Comparison of ENCODE assay signal across 7 cellular contexts in genomic region chr5:117343671-117344193, GRCh38.
DNase-seq lines count a peak whose midpoint lies in the region; ATAC-seq and TF ChIP-seq lines count a peak whose summit lies in the region.
"Not testable (repeated sequence)": the region's sequence is repeated elsewhere in the genome, so short reads cannot be mapped to it uniquely, and the experiment has no call there.

No MANE protein-coding gene starts in this region.

- not testable (repeated sequence) for H3K9me3 Mint-ChIP-seq in glutamatergic neuron (ENCODE audit: unreplicated experiment)

- not testable (repeated sequence) for H3K27ac Mint-ChIP-seq in glutamatergic neuron (ENCODE audit: unreplicated experiment)

- not testable (repeated sequence) for H4K91ac ChIP-seq in neuronal stem cell (ENCODE audit: low read depth, low read length, poor library complexity)

- H3K18ac ChIP-seq in neuronal stem cell (ENCODE audit: low read length) = not testable (repeated sequence)

- H3K9me3 ChIP-seq in neuronal stem cell (replicated peaks in 1 of 2; ENCODE audit: control insufficient read depth in 2 of 2, insufficient read depth in 1 of 2, low read depth in 1 of 2, low read length in 2 of 2) = not testable (repeated sequence)

- not testable (repeated sequence) for TF ChIP-seq CTCF in glutamatergic neuron (IDR thresholded peaks at IDR 0.05; ENCODE audit: partially characterized antibody, unreplicated experiment)

- H3K4me3 Mint-ChIP-seq in glutamatergic neuron (ENCODE audit: unreplicated experiment) = not testable (repeated sequence)

- H2BK12ac ChIP-seq in neuronal stem cell (ENCODE audit: low read length) = not testable (repeated sequence)

- intact Hi-C loops in left colon (cut with DNase I, micrococcal nuclease) = not testable (repeated sequence)

- not testable (repeated sequence) for H3K4me1 ChIP-seq in neuronal stem cell (ENCODE audit: control insufficient read depth in 2 of 2, insufficient read depth in 1 of 2, low read depth in 1 of 2, low read length in 2 of 2)

- peak overlapping the region; percentile 49 for H2AFZ ChIP-seq in neuronal stem cell (ENCODE audit: low read length)

- WGBS in neuronal stem cell (ENCODE audit: extremely low coverage in 2 of 2, insufficient read length in 2 of 2, insufficient replicate concordance in 1 of 2), 2 donors = no CpG with 5 or more reads among the region's 16 CpGs

- DNase-seq in ELF-1 (ENCODE audit: low read depth, low spot score) = peak; percentile 73
- DNase-seq in LoVo (ENCODE audit: low spot score) = peak; percentile 5
- peak; percentile 23 for DNase-seq in NCI-H526 treated with DMSO at 0.1 percent for 48 hours (lab: John Stamatoyannopoulos, UW)
- peak; percentile 17 for DNase-seq in SW480 (ENCODE audit: low spot score)
- peak; percentile 12 for DNase-seq in glutamatergic neuron
- DNase-seq in left colon = peak; percentile 67 to 69
- not testable (repeated sequence) for DNase-seq in neuronal stem cell (ENCODE audit: low spot score)

- H3K4me3 ChIP-seq in neuronal stem cell (ENCODE audit: low read length in 2 of 2) = not testable (repeated sequence)

- not testable (repeated sequence) for H2BK120ac ChIP-seq in neuronal stem cell (ENCODE audit: low read depth, low read length)

- H3K9ac ChIP-seq in neuronal stem cell (ENCODE audit: low read depth, low read length, poor library complexity) = not testable (repeated sequence)

- not testable (repeated sequence) for H3K27me3 ChIP-seq in neuronal stem cell (ENCODE audit: control insufficient read depth in 3 of 3, insufficient read depth in 3 of 3, low read depth in 1 of 3, low read length in 3 of 3)

- not testable (repeated sequence) for H3K27ac ChIP-seq in neuronal stem cell (replicated peaks; ENCODE audit: low read length)

- not testable (repeated sequence) for H3K36me3 ChIP-seq in neuronal stem cell (replicated peaks in 1 of 2; ENCODE audit: control insufficient read depth in 2 of 2, insufficient read depth in 2 of 2, low read length in 2 of 2)

- not testable (repeated sequence) for H3K4ac ChIP-seq in neuronal stem cell (ENCODE audit: low read length)

- not testable (repeated sequence) for H3K23ac ChIP-seq in neuronal stem cell (ENCODE audit: low read depth, low read length, poor library complexity)

- not testable (repeated sequence) for H3K27me3 Mint-ChIP-seq in glutamatergic neuron (ENCODE audit: unreplicated experiment)

- H2BK5ac ChIP-seq in neuronal stem cell (ENCODE audit: low read length) = not testable (repeated sequence)

- H2BK15ac ChIP-seq in neuronal stem cell (ENCODE audit: low read length) = not testable (repeated sequence)

- H4K8ac ChIP-seq in neuronal stem cell (ENCODE audit: low read depth, low read length) = not testable (repeated sequence)

- H3K14ac ChIP-seq in neuronal stem cell (ENCODE audit: low read length) = not testable (repeated sequence)

- not testable (repeated sequence) for H3K36me3 Mint-ChIP-seq in glutamatergic neuron (ENCODE audit: unreplicated experiment)

- not testable (repeated sequence) for H3K4me1 Mint-ChIP-seq in glutamatergic neuron (ENCODE audit: low read depth, unreplicated experiment)

- ATAC-seq in left colon = peak; percentile 64

- H3K79me1 ChIP-seq in neuronal stem cell (ENCODE audit: low read depth, low read length) = not testable (repeated sequence)

- H2AK5ac ChIP-seq in neuronal stem cell (ENCODE audit: low read depth, low read length) = not testable (repeated sequence)

- not testable (repeated sequence) for H3K4me2 ChIP-seq in neuronal stem cell (ENCODE audit: insufficient read depth, low read length, poor library complexity, severe bottlenecking)
